Comparison of ENCODE assay signal across 18 cellular contexts in genomic region chr22:39268645-39269044, GRCh38.
"Had no signal": no experiment of that assay in that cellular context is flagged by ENCODE, and none has a peak within 500 bp of the region (broad histone marks: within the 10 kb centered on the region; RNA-seq: fewer than 3 reads in every experiment).

No MANE protein-coding gene starts in this region.

- H3K4me3 ChIP-seq: cardiac muscle cell, coronary artery, lower lobe of right lung, prostate gland, sigmoid colon had no signal

- H3K27ac Mint-ChIP-seq: activated CD4-positive, alpha-beta T cell treated with anti-CD3 and anti-CD28 coated beads for 36 hours; activated CD8-positive, alpha-beta T cell treated with anti-CD3 and anti-CD28 coated beads, Interleukin-2, amount 10 ng/mL, durations not matched to agents 7 days and 5 days; activated naive CD8-positive, alpha-beta T cell treated with anti-CD3 and anti-CD28 coated beads, Interleukin-2, amount 50 U/mL, for 24 hours had no signal

- DNase-seq: activated CD4-positive, alpha-beta T cell treated with anti-CD3 and anti-CD28 coated beads for 36 hours; activated CD8-positive, alpha-beta memory T cell treated with anti-CD3 and anti-CD28 coated beads, Interleukin-2, amount 50 U/mL, for 48 hours; activated CD8-positive, alpha-beta T cell treated with anti-CD3 and anti-CD28 coated beads, Interleukin-2, amount 10 ng/mL, durations not matched to agents 7 days and 5 days; activated naive CD4-positive, alpha-beta T cell treated with Interleukin-2 at 50 U/mL for 16 hours; activated naive CD8-positive, alpha-beta T cell treated with anti-CD3 and anti-CD28 coated beads, Interleukin-2, amount 50 U/mL, for 24 hours; effector memory CD4-positive, alpha-beta T cell; hippocampal formation; lower lobe of right lung; naive B cell; sigmoid colon; stimulated activated CD4-positive, alpha-beta T cell treated with anti-CD3 and anti-CD28 coated beads, Interleukin-2, amount 100 ng/mL, for 24 hours; stimulated activated naive CD8-positive, alpha-beta T cell treated with anti-CD3 and anti-CD28 coated beads, Interleukin-15, Interleukin-2, amounts not matched to agents 100 U/mL and 50 U/mL, for 24 hours had no signal

- ATAC-seq: activated CD4-positive, alpha-beta T cell treated with anti-CD3 and anti-CD28 coated beads for 36 hours; activated CD8-positive, alpha-beta T cell treated with anti-CD3 and anti-CD28 coated beads, Interleukin-2, amount 10 ng/mL, durations not matched to agents 7 days and 5 days; activated naive CD8-positive, alpha-beta T cell treated with anti-CD3 and anti-CD28 coated beads, Interleukin-2, amount 50 U/mL, for 24 hours; lower lobe of right lung; stimulated activated naive CD8-positive, alpha-beta T cell treated with anti-CD3 and anti-CD28 coated beads, Interleukin-15, Interleukin-2, amounts not matched to agents 100 U/mL and 50 U/mL, for 24 hours had no signal

- H3K36me3 ChIP-seq: cardiac muscle cell, lower lobe of right lung, prostate gland, sigmoid colon had no signal

- H3K9me3 Mint-ChIP-seq: activated naive CD8-positive, alpha-beta T cell treated with anti-CD3 and anti-CD28 coated beads, Interleukin-2, amount 50 U/mL, for 24 hours; activated T-helper 1 cell treated with anti-CD3 and anti-CD28 coated beads, Interleukin-12 subunit alpha, Interleukin-12 subunit beta, Interleukin-2, Interleukin-4 antibody, amounts not matched to agents 30 ng/mL and 10 ng/mL and 1 ng/mL, durations not matched to agents 14 hours and 24 hours and 36 hours had no signal

- H3K27ac ChIP-seq: cardiac muscle cell, coronary artery, epithelial cell of prostate, lower lobe of right lung, prostate gland, sigmoid colon had no signal

- H3K4me1 ChIP-seq: prostate gland, sigmoid colon had no signal

- H3K9me3 ChIP-seq: lower lobe of right lung, prostate gland, sigmoid colon had no signal

- H3K4me3 Mint-ChIP-seq: activated CD4-positive, alpha-beta T cell treated with anti-CD3 and anti-CD28 coated beads for 36 hours; activated CD8-positive, alpha-beta T cell treated with anti-CD3 and anti-CD28 coated beads, Interleukin-2, amount 10 ng/mL, durations not matched to agents 7 days and 5 days; activated naive CD8-positive, alpha-beta T cell treated with anti-CD3 and anti-CD28 coated beads, Interleukin-2, amount 50 U/mL, for 24 hours; activated T-helper 1 cell treated with anti-CD3 and anti-CD28 coated beads, Interleukin-12 subunit alpha, Interleukin-12 subunit beta, Interleukin-2, Interleukin-4 antibody, amounts not matched to agents 30 ng/mL and 10 ng/mL and 1 ng/mL, durations not matched to agents 14 hours and 24 hours and 36 hours; naive B cell had no signal

- FAIRE-seq: astrocyte had no signal

- H3K27me3 ChIP-seq: cardiac muscle cell, sigmoid colon had no signal
